In the genomic region with DNA sequence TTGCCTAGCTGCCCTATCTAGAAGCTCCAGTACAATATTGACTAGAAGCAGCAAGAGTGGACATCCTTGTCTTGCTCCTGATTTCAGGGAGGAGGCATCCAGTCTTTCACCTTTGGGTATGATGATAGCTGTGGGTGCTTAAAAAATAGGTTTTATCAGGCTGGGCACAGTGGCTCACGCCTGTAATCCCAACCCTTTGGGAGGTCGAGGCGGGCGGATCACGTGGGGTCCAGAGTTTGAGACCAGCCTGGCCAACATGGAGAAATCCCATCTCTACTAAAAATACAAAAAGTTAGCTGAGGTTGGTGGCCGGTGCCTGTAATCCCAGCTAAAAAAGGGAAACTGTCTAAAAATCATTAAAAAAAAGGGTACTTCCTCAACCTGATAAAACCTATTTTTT, we compare ENCODE assay signal across 13 cellular contexts. TPM values are rescaled to one million over a fixed set of nuclear protein-coding genes. Genes with fewer than 3 reads are reported as not detected.
A peak's percentile ranks its signal among the peaks of the same experiment; 100 is the strongest.
DNase-seq lines count a peak whose midpoint lies in the region; ATAC-seq lines count a peak whose summit lies in the region.
"Had no signal": no experiment of that assay in that cellular context is flagged by ENCODE, and none has a peak within 500 bp of the region (broad histone marks: within the 10 kb centered on the region; RNA-seq: fewer than 3 reads in every experiment).

No MANE protein-coding gene starts in this region.

- DNase-seq in CD4-positive, alpha-beta memory T cell: no peak
- no peak for DNase-seq in activated naive CD8-positive, alpha-beta T cell treated with anti-CD3 and anti-CD28 coated beads, Interleukin-2, amount 50 U/mL, for 24 hours
- no peak for DNase-seq in natural killer cell treated with Interleukin-12 subunit alpha and Interleukin-12 subunit beta and Interleukin-15 and Interleukin-18, amount 100 ng/mL, for 72 hours (ENCODE audit: low spot score)
- no peak for DNase-seq in activated CD4-positive, CD25-positive, alpha-beta regulatory T cell (lab: John Stamatoyannopoulos, UW)
- DNase-seq in AG08396 (ENCODE audit: low spot score): no peak
- DNase-seq: left ventricle myocardium inferior; NCI-H2081; stimulated activated CD4-positive, alpha-beta T cell treated with anti-CD3 and anti-CD28 coated beads, Interleukin-2, amount 100 ng/mL, for 24 hours; T-helper 9 cell had no signal

- peak overlapping the region in 3 of 7 donors; percentile 2 to 89 (median 76) for H3K27ac Mint-ChIP-seq in CD4-positive, alpha-beta memory T cell
- peak overlapping the region in 2 of 3 donors; percentile 49 to 76 for H3K27ac Mint-ChIP-seq in IgD-negative memory B cell
- H3K27ac Mint-ChIP-seq in activated naive CD8-positive, alpha-beta T cell treated with anti-CD3 and anti-CD28 coated beads, Interleukin-2, amount 50 U/mL, for 24 hours: no peak overlapping the region
- peak overlapping the region in 1 of 2 donors; percentile 36 for H3K27ac Mint-ChIP-seq in natural killer cell treated with Interleukin-12 subunit alpha and Interleukin-12 subunit beta and Interleukin-15 and Interleukin-18, amount 100 ng/mL, for 72 hours

- peaks cover 44% of the 10 kb centered on the region for H3K4me1 ChIP-seq in CD4-positive, alpha-beta memory T cell (ENCODE audit: insufficient read depth, low read length)
- H3K4me1 ChIP-seq: parathyroid adenoma had no signal

- H3K4me3 ChIP-seq in CD4-positive, alpha-beta memory T cell (ENCODE audit: low read length in 2 of 2): no peak overlapping the region

- CTCF ChIA-PET in CD4-positive, alpha-beta memory T cell (lab: Charles Lee; ENCODE audit: partially characterized antibody): interaction anchor here (1.0 kb wide), 1 partner anchor 51 kb away, joined by 3 read pairs; no protein-coding TSS in a partner anchor

- intact Hi-C loops in CD4-positive, alpha-beta memory T cell (cut with micrococcal nuclease): loop anchor here (5.0 kb wide), 1 partner anchor 338 kb away; a partner anchor contains a TSS

- H3K27ac ChIP-seq in CD4-positive, alpha-beta memory T cell (ENCODE audit: low read depth, low read length): no peak overlapping the region
- H3K27ac ChIP-seq: left ventricle myocardium inferior, parathyroid adenoma had no signal

- no peak for ATAC-seq in activated naive CD8-positive, alpha-beta T cell treated with anti-CD3 and anti-CD28 coated beads, Interleukin-2, amount 50 U/mL, for 24 hours
- ATAC-seq in natural killer cell treated with Interleukin-12 subunit alpha and Interleukin-12 subunit beta and Interleukin-15 and Interleukin-18, amount 100 ng/mL, for 72 hours: no peak
- ATAC-seq in GM21528 (IDR thresholded peaks at IDR 0.05; ENCODE audit: low FRiP score, unreplicated experiment) (no peak), GM21825 (IDR thresholded peaks at IDR 0.05; ENCODE audit: unreplicated experiment) (no peak)

- H3K4me1 Mint-ChIP-seq in CD4-positive, alpha-beta memory T cell: peaks cover 34 to 54% (median 43%) of the 10 kb centered on the region in 4 donors
- peaks cover 31 to 42% (median 35%) of the 10 kb centered on the region in 3 donors for H3K4me1 Mint-ChIP-seq in IgD-negative memory B cell
- peaks cover 55% of the 10 kb centered on the region for H3K4me1 Mint-ChIP-seq in activated naive CD8-positive, alpha-beta T cell treated with anti-CD3 and anti-CD28 coated beads, Interleukin-2, amount 50 U/mL, for 24 hours
- peaks cover 42 to 48% of the 10 kb centered on the region in 2 donors for H3K4me1 Mint-ChIP-seq in natural killer cell treated with Interleukin-12 subunit alpha and Interleukin-12 subunit beta and Interleukin-15 and Interleukin-18, amount 100 ng/mL, for 72 hours (ENCODE audit: low read depth in 2 of 2)

- no peaks in the 10 kb centered on the region for H3K9me3 ChIP-seq in CD4-positive, alpha-beta memory T cell (ENCODE audit: control insufficient read depth in 1 of 2, low read length in 2 of 2)

- no peaks in the 10 kb centered on the region for H3K27me3 Mint-ChIP-seq in CD4-positive, alpha-beta memory T cell
- no peaks in the 10 kb centered on the region for H3K27me3 Mint-ChIP-seq in IgD-negative memory B cell
- no peaks in the 10 kb centered on the region for H3K27me3 Mint-ChIP-seq in activated naive CD8-positive, alpha-beta T cell treated with anti-CD3 and anti-CD28 coated beads, Interleukin-2, amount 50 U/mL, for 24 hours
- H3K27me3 Mint-ChIP-seq in natural killer cell treated with Interleukin-12 subunit alpha and Interleukin-12 subunit beta and Interleukin-15 and Interleukin-18, amount 100 ng/mL, for 72 hours: no peaks in the 10 kb centered on the region

- no peaks in the 10 kb centered on the region for H3K36me3 ChIP-seq in CD4-positive, alpha-beta memory T cell (ENCODE audit: insufficient read depth, low read length)

- H3K9me3 Mint-ChIP-seq in CD4-positive, alpha-beta memory T cell: peaks cover 0 to 18% (median 6%) of the 10 kb centered on the region in 8 donors
- H3K9me3 Mint-ChIP-seq in IgD-negative memory B cell: peaks cover 2 to 3% (median 2%) of the 10 kb centered on the region in 3 donors
- peaks cover 13% of the 10 kb centered on the region for H3K9me3 Mint-ChIP-seq in activated naive CD8-positive, alpha-beta T cell treated with anti-CD3 and anti-CD28 coated beads, Interleukin-2, amount 50 U/mL, for 24 hours
- H3K9me3 Mint-ChIP-seq in natural killer cell treated with Interleukin-12 subunit alpha and Interleukin-12 subunit beta and Interleukin-15 and Interleukin-18, amount 100 ng/mL, for 72 hours: peaks cover 4% of the 10 kb centered on the region

- H3K27me3 ChIP-seq in CD4-positive, alpha-beta memory T cell (ENCODE audit: insufficient read depth, low read length): no peaks in the 10 kb centered on the region

- H3K36me3 Mint-ChIP-seq in CD4-positive, alpha-beta memory T cell: peaks cover 40 to 43% of the 10 kb centered on the region in 2 donors
- H3K36me3 Mint-ChIP-seq in IgD-negative memory B cell: peaks cover 20% of the 10 kb centered on the region
- H3K36me3 Mint-ChIP-seq in activated naive CD8-positive, alpha-beta T cell treated with anti-CD3 and anti-CD28 coated beads, Interleukin-2, amount 50 U/mL, for 24 hours (ENCODE audit: low read depth): peaks cover 59% of the 10 kb centered on the region
- H3K36me3 Mint-ChIP-seq in natural killer cell treated with Interleukin-12 subunit alpha and Interleukin-12 subunit beta and Interleukin-15 and Interleukin-18, amount 100 ng/mL, for 72 hours: peaks cover 31% of the 10 kb centered on the region

- POLR2A ChIA-PET in CD4-positive, alpha-beta memory T cell (lab: Charles Lee; ENCODE audit: partially characterized antibody): interaction anchor here (2.0 to 4.1 kb wide), 2 partner anchors 51 to 358 kb away, joined by 4 to 23 read pairs; a partner anchor contains a TSS

- peak overlapping the region; percentile 74 to 91 (median 84) for H3K4me3 Mint-ChIP-seq in CD4-positive, alpha-beta memory T cell
- peak overlapping the region; percentile 75 to 88 (median 79) for H3K4me3 Mint-ChIP-seq in IgD-negative memory B cell
- peak overlapping the region; percentile 80 for H3K4me3 Mint-ChIP-seq in activated naive CD8-positive, alpha-beta T cell treated with anti-CD3 and anti-CD28 coated beads, Interleukin-2, amount 50 U/mL, for 24 hours
- peak overlapping the region; percentile 75 for H3K4me3 Mint-ChIP-seq in natural killer cell treated with Interleukin-12 subunit alpha and Interleukin-12 subunit beta and Interleukin-15 and Interleukin-18, amount 100 ng/mL, for 72 hours

RNA-seq across cellular contexts. Expression of a gene that starts 2.0 kb away (rescaled TPM):
- 10 to 100 TPM; 40.6 to 51.7 TPM for total RNA-seq in CD4-positive, alpha-beta memory T cell
- polyA plus RNA-seq in CD4-positive, alpha-beta memory T cell: 1 to 10 TPM in 1 of 2 donors, under 1 TPM in 1; 0.76 to 4.4 TPM
- 2.7 TPM for polyA plus RNA-seq in IgD-negative memory B cell
- 10 to 100 TPM; 23.4 to 25.5 TPM for total RNA-seq in natural killer cell treated with Interleukin-12 subunit alpha and Interleukin-12 subunit beta and Interleukin-15 and Interleukin-18, amount 100 ng/mL, for 72 hours

RNA-seq across cellular contexts. Expression of a gene that starts 51.8 kb away (rescaled TPM):
- total RNA-seq in CD4-positive, alpha-beta memory T cell: 10 to 100 TPM; 28.4 to 32.8 TPM
- polyA plus RNA-seq in CD4-positive, alpha-beta memory T cell: 10 to 100 TPM; 23.0 to 27.7 TPM
- polyA plus RNA-seq in IgD-negative memory B cell: 19.5 TPM
- total RNA-seq in natural killer cell treated with Interleukin-12 subunit alpha and Interleukin-12 subunit beta and Interleukin-15 and Interleukin-18, amount 100 ng/mL, for 72 hours: 10 to 100 TPM; 28.9 to 42.4 TPM
